In the genomic region with DNA sequence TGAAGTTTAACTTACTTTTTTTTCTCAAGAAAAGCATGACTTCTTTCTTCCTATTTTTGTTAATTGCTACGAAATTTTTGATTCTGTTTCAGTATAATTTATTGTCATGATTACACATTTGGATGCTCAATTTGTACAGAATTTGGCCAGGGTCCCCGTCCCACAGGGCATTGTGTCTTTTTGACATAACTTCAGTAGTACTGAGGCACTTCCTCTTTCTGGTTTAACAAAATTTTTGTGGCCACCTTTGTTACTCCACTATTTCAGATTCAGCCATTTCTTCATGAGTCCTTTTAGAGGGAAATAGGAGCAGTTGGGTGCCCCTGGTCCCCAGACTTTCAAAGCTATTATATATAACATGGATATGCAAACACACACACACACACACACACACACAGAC, we compare ENCODE assay signal across 16 cellular contexts.
"Had no signal": no experiment of that assay in that cellular context is flagged by ENCODE, and none has a peak within 500 bp of the region (broad histone marks: within the 10 kb centered on the region; RNA-seq: fewer than 3 reads in every experiment).

No MANE protein-coding gene starts in this region.

- H3K36me3 ChIP-seq: heart left ventricle, right lobe of liver, suprapubic skin, thyroid gland, uterus had no signal

- H3K27ac ChIP-seq: heart left ventricle, psoas muscle, right lobe of liver, suprapubic skin, thyroid gland, uterus had no signal

- H3K4me1 ChIP-seq: heart left ventricle, psoas muscle, right lobe of liver, suprapubic skin, uterus had no signal

- H3K9me3 ChIP-seq: psoas muscle, right lobe of liver, suprapubic skin, thyroid gland, uterus had no signal

- ATAC-seq: heart left ventricle; naive thymus-derived CD4-positive, alpha-beta T cell; psoas muscle; right lobe of liver; stimulated activated effector memory CD8-positive, alpha-beta T cell treated with anti-CD3 and anti-CD28 coated beads, Interleukin-12 subunit alpha, Interleukin-12 subunit beta, amount 100 ng/mL, for 72 hours; stimulated activated naive CD8-positive, alpha-beta T cell treated with anti-CD3 and anti-CD28 coated beads, Interleukin-15, Interleukin-2, amounts not matched to agents 100 U/mL and 50 U/mL, for 24 hours had no signal

- FAIRE-seq: frontal cortex had no signal

- H3K27me3 ChIP-seq: heart left ventricle, right lobe of liver, suprapubic skin, thyroid gland, uterus had no signal

- H3K4me3 ChIP-seq: heart left ventricle, psoas muscle, right lobe of liver, suprapubic skin, thyroid gland, uterus had no signal

- DNase-seq: effector CD4-positive, alpha-beta T cell; heart left ventricle; hippocampal formation; naive thymus-derived CD4-positive, alpha-beta T cell; nephron progenitor cell; psoas muscle; retina; right lobe of liver; stimulated activated CD4-positive, alpha-beta T cell treated with anti-CD3 and anti-CD28 coated beads, Interleukin-4, amount 100 ng/mL, for 1 hour; stimulated activated CD8-positive, alpha-beta memory T cell treated with anti-CD3 and anti-CD28 coated beads, Interleukin-4, amount 100 ng/mL, for 48 hours; stimulated activated naive CD8-positive, alpha-beta T cell treated with anti-CD3 and anti-CD28 coated beads, Interleukin-15, Interleukin-2, amounts not matched to agents 100 U/mL and 50 U/mL, for 24 hours; thyroid gland; uterus had no signal
